8 cellular contexts compared by ENCODE assay signal in the genomic region with DNA sequence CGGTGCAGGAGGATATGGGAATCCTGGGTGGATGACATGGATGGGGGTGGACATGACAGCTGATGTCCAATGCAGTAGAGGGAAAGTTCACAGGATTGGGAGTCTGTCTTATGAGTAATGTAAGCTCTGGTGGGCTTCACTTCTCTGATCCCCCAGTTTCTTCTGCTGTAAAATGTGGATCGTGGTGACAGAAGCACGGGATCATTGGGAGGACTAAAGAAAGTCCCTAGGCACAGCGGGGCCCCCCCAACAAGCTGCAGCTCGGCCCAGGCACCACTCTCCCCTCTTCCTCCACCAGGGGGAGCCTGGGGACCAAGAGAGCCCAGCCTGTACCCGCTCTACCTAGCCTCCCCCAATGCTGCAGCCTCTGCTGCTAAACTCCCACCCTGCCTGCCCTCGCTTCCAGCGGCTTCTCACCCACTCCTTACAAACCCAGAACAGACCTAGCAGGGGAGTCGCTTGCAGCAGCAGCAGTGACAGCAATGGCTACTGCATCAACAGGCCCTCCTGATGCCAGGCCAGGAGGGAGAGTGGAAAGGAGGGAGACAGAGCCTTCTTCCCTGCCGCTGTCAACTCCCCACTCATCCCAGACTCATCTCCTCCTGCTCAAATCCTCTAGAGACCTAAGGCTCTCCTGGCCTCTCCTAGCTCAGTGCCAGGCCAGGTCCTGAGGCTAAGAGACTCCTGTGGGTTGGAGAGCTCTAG.
DNase-seq lines count a peak whose midpoint lies in the region; ATAC-seq and TF ChIP-seq lines count a peak whose summit lies in the region.

No MANE protein-coding gene starts in this region.

- no peak overlapping the region for H2AFZ ChIP-seq in MM.1S (ENCODE audit: low read length)

- H3K4me3 ChIP-seq in MM.1S (ENCODE audit: low read length) (no peak overlapping the region), WI38 (ENCODE audit: low read depth, low read length) (no peak overlapping the region), brain microvascular endothelial cell (ENCODE audit: low read depth, low read length) (no peak overlapping the region)

- no peaks in the 10 kb centered on the region for H3F3A ChIP-seq in MM.1S (ENCODE audit: insufficient read depth, low read length)

- H3K36me3 ChIP-seq in MM.1S (replicated peaks; ENCODE audit: insufficient read depth, low read length) (no peaks in the 10 kb centered on the region), brain microvascular endothelial cell (replicated peaks) (no peaks in the 10 kb centered on the region)

- peak; percentile 38 for DNase-seq in COLO668 (lab: John Stamatoyannopoulos, UW; ENCODE audit: unreplicated experiment)
- DNase-seq in MM.1S: peak; percentile 41
- peak; percentile 35 for DNase-seq in brain microvascular endothelial cell
- peak; percentile 72 for DNase-seq in iPS-NIHi7 (ENCODE audit: extremely low spot score)
- peak; percentile 38 to 71 (median 42) for DNase-seq in stimulated activated CD4-positive, alpha-beta T cell treated with anti-CD3 and anti-CD28 coated beads, Interleukin-1b, Interleukin-23, amount 100 ng/mL, for 24 hours (ENCODE audit: low read depth in 4 of 4, low spot score in 1 of 4)
- DNase-seq in NCI-H226: no peak

- H3K27me3 ChIP-seq in MM.1S (replicated peaks; ENCODE audit: insufficient read depth, low read length) (peaks cover 15% of the 10 kb centered on the region; the same call in 1 of the 2 replicates), brain microvascular endothelial cell (replicated peaks) (peaks cover 42% of the 10 kb centered on the region)

- no peak overlapping the region for H3K4me2 ChIP-seq in MM.1S (ENCODE audit: low read depth, low read length)

- H3K9me2 ChIP-seq in MM.1S (replicated peaks; ENCODE audit: insufficient read depth, low read length): no peaks in the 10 kb centered on the region

- no peaks in the 10 kb centered on the region for H3K79me2 ChIP-seq in MM.1S (ENCODE audit: low read length)

- H3K9ac ChIP-seq in MM.1S (ENCODE audit: low read length): no peak overlapping the region

- H3K4me1 ChIP-seq in MM.1S (ENCODE audit: low read length): peaks cover 5% of the 10 kb centered on the region

- no peaks in the 10 kb centered on the region for H3K9me3 ChIP-seq in MM.1S (replicated peaks; ENCODE audit: insufficient read depth, low read length)

- no peaks in the 10 kb centered on the region for H4K20me1 ChIP-seq in MM.1S (ENCODE audit: insufficient read depth, low read length)

- TF ChIP-seq CTCF in MM.1S (IDR thresholded peaks at IDR 0.05; ENCODE audit: low read length) (peak; percentile 77), WI38 (IDR thresholded peaks at IDR 0.05; ENCODE audit: low read depth, low read length) (peak; percentile 94), brain microvascular endothelial cell (IDR thresholded peaks at IDR 0.05; ENCODE audit: low read depth, low read length, missing control alignments) (peak; percentile 96)

- in situ Hi-C loops in brain microvascular endothelial cell (cut with HindIII; ENCODE audit: low pct_ligation_motif_present, low sequenced_read_pairs): no loop called here

- H3K27ac ChIP-seq in MM.1S (ENCODE audit: low read length) (no peak overlapping the region), brain microvascular endothelial cell (no peak overlapping the region)

- peak; percentile 64 for ATAC-seq in GM19467 (IDR thresholded peaks at IDR 0.05; ENCODE audit: unreplicated experiment)
